Comparison of ENCODE assay signal across 1 cellular context in the genomic region with DNA sequence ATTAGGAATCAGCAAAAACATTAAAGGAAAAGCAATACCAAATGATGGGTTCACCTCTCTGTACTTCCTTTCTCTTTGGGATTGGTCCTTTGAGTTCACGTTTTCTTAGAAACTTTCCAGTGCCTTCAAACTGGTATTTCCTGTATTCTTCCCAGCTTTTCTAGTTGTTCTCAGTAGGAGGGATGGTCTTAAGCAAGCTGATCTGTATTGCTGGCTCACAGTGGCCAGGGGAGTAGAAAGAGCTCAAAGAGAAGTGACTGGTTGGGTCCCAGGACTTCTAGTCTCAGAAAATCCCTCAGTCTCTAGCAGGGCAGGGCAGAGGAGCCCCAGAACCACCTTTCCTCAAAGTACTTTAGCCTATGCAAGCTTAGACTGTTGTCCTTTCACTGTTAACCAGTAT.
TF ChIP-seq lines count a peak whose summit lies in the region.

No MANE protein-coding gene starts in this region.

TF ChIP-seq in H1, 55 proteins besides CTCF, POLR2A, EP300 and RAD21:
- TF ChIP-seq SP1 (IDR thresholded peaks at IDR 0.05; ENCODE audit: low read depth, low read length) (peak; percentile 46; the same call in 1 of the 2 replicates), TAF1 (IDR thresholded peaks at IDR 0.05; ENCODE audit: low read depth, low read length) (no peak), ASH2L (IDR thresholded peaks at IDR 0.05; ENCODE audit: low read length) (peak; percentile 40), CEBPB (IDR thresholded peaks at IDR 0.05; ENCODE audit: low read depth, low read length) (0 out of 2 replicates have a peak, but pooled peaks have one; percentile 15)
